Comparison of ENCODE assay signal across 16 cellular contexts in genomic region chr9:124696101-124696500, GRCh38.
DNase-seq lines count a peak whose midpoint lies in the region; ATAC-seq and TF ChIP-seq lines count a peak whose summit lies in the region.
"Had no signal": no experiment of that assay in that cellular context is flagged by ENCODE, and none has a peak within 500 bp of the region (broad histone marks: within the 10 kb centered on the region; RNA-seq: fewer than 3 reads in every experiment).

No MANE protein-coding gene starts in this region.

- H3K9ac ChIP-seq in HUES64 (ENCODE audit: low read depth, low read length): no peak overlapping the region

- 31% methylated on average over 2 of the region's 3 CpGs for WGBS in HUES64

- peaks cover 63% of the 10 kb centered on the region for H3K4me1 ChIP-seq in HUES64 (ENCODE audit: insufficient read depth, low read length)
- H3K4me1 ChIP-seq: breast epithelium had no signal

- ATAC-seq in left lobe of liver (no peak), HG03378 (IDR thresholded peaks at IDR 0.05; ENCODE audit: unreplicated experiment) (no peak)
- ATAC-seq: stimulated activated effector memory CD8-positive, alpha-beta T cell treated with anti-CD3 and anti-CD28 coated beads, Interleukin-12 subunit alpha, Interleukin-12 subunit beta, amount 100 ng/mL, for 72 hours; T-helper 17 cell had no signal

- peak; percentile 27 for DNase-seq in AG08395 (ENCODE audit: low spot score)
- peak; percentile 57 for DNase-seq in astrocyte of the hippocampus (ENCODE audit: low read depth, low spot score)
- peak; percentile 85 for DNase-seq in iris pigment epithelial cell (ENCODE audit: low read depth)
- no peak for DNase-seq in left lobe of liver (ENCODE audit: low spot score)
- no peak for DNase-seq in NCI-H1417 (lab: John Stamatoyannopoulos, UW)
- DNase-seq in GM10266 (ENCODE audit: extremely low spot score): no peak
- DNase-seq: activated CD4-positive, alpha-beta T cell treated with anti-CD3 and anti-CD28 coated beads, Interleukin-2, amount 50 U/mL, for 1 hour; activated effector memory CD4-positive, alpha-beta T cell treated with Interleukin-2 at 50 U/mL for 16 hours; DMS79; NCI-H2171; stimulated activated CD4-positive, alpha-beta T cell treated with anti-CD3 and anti-CD28 coated beads, Interleukin-2, amount 100 ng/mL, for 48 hours; T-helper 17 cell had no signal

- H3K4me3 ChIP-seq in HUES64 (ENCODE audit: low read length): no peak overlapping the region
- H3K4me3 ChIP-seq: breast epithelium had no signal

- no peak for TF ChIP-seq CTCF in GM10266 (IDR thresholded peaks at IDR 0.05; ENCODE audit: control insufficient read depth, insufficient read depth, low read depth, missing control alignments)

- H3K36me3 ChIP-seq in HUES64 (ENCODE audit: insufficient read depth, low read length): no peaks in the 10 kb centered on the region; the same call in 1 of the 2 replicates
- H3K36me3 ChIP-seq: breast epithelium had no signal

- peak overlapping the region; percentile 42 for H3K27ac ChIP-seq in HUES64 (ENCODE audit: low read depth, low read length)
- H3K27ac ChIP-seq: breast epithelium had no signal

- no peaks in the 10 kb centered on the region for H3K9me3 ChIP-seq in HUES64 (ENCODE audit: insufficient read depth, low read depth, low read length)
- H3K9me3 ChIP-seq: breast epithelium had no signal

- H3K27me3 ChIP-seq in HUES64 (ENCODE audit: insufficient read depth, low read length): no peaks in the 10 kb centered on the region
- H3K27me3 ChIP-seq: breast epithelium had no signal

Comparison
In these comparisons a context has a peak if more than half of its experiments do, and no peak if none do; other contexts are left out.
1. DNase-seq: peak in AG08395 (single experiment), astrocyte of the hippocampus (single experiment) and iris pigment epithelial cell (single experiment); none in left lobe of liver (single experiment), NCI-H1417 (0 of 3) and GM10266 (single experiment).